In genomic region chr2:138023976-138024375, GRCh38 we compare ENCODE assay signal across 19 cellular contexts. TPM values are rescaled to one million over a fixed set of nuclear protein-coding genes. Genes with fewer than 3 reads are reported as not detected.
DNase-seq lines count a peak whose midpoint lies in the region; TF ChIP-seq lines count a peak whose summit lies in the region.
"Had no signal": no experiment of that assay in that cellular context is flagged by ENCODE, and none has a peak within 500 bp of the region (broad histone marks: within the 10 kb centered on the region; RNA-seq: fewer than 3 reads in every experiment).

No MANE protein-coding gene starts in this region.

- H3K27me3 ChIP-seq in osteoblast (ENCODE audit: insufficient read depth, low read length), result no peaks in the 10 kb centered on the region
- no peaks in the 10 kb centered on the region for H3K27me3 ChIP-seq in tibial artery
- H3K27me3 ChIP-seq: BLaER1 treated with 17β-estradiol and CSF1 and Interleukin-3, amounts not matched to agents 10 nM and 100 nM had no signal

- DNase-seq in NCI-H446 treated with DMSO at 0.1 percent for 48 hours (lab: John Stamatoyannopoulos, UW) (peak; percentile 46), cerebellar cortex (ENCODE audit: low spot score) (peak; percentile 84), osteoblast (ENCODE audit: insufficient read length, low spot score, missing footprints) (peak; percentile 26), NCI-H748 (lab: John Stamatoyannopoulos, UW; ENCODE audit: unreplicated experiment) (no peak), tibial artery (no peak), CD14-positive monocyte (ENCODE audit: low spot score) (no peak)
- DNase-seq: CD4-positive, CD25-positive, alpha-beta regulatory T cell; CD8-positive, alpha-beta memory T cell; COR-L47; DMS 273 treated with DMSO at 0.1 percent for 48 hours; DMS53; DND-41; EL had no signal

- intact Hi-C loops in tibial artery (cut with DNase I; ENCODE audit: low total_unique reads) (no loop called here), CD14-positive monocyte (cut with micrococcal nuclease) (no loop called here)

- H3K9me3 Mint-ChIP-seq in CD14-positive monocyte, result no peaks in the 10 kb centered on the region

- no peak overlapping the region for H3K27ac Mint-ChIP-seq in CD14-positive monocyte
- H3K27ac Mint-ChIP-seq: B cell; CD4-positive, CD25-positive, alpha-beta regulatory T cell; CD8-positive, alpha-beta memory T cell had no signal

- no peak overlapping the region for H3K27ac ChIP-seq in osteoblast (ENCODE audit: low read depth, low read length)
- H3K27ac ChIP-seq in tibial artery, result no peak overlapping the region
- H3K27ac ChIP-seq: BLaER1 treated with 17β-estradiol and CSF1 and Interleukin-3, amounts not matched to agents 10 nM and 100 nM; GM23248; HL-60 had no signal

- H3K4me1 ChIP-seq in osteoblast (ENCODE audit: insufficient read depth, low read length), result peaks cover 15% of the 10 kb centered on the region
- peaks cover 0 to 41% (median 16%) of the 10 kb centered on the region in 4 donors for H3K4me1 ChIP-seq in tibial artery

- H3K4me1 Mint-ChIP-seq in CD14-positive monocyte, result no peaks in the 10 kb centered on the region
- H3K4me1 Mint-ChIP-seq: B cell; CD4-positive, CD25-positive, alpha-beta regulatory T cell; CD8-positive, alpha-beta memory T cell had no signal

- H3K36me3 ChIP-seq in osteoblast (ENCODE audit: insufficient read depth, low read length) (no peaks in the 10 kb centered on the region), tibial artery (no peaks in the 10 kb centered on the region)
- H3K36me3 ChIP-seq: BLaER1 treated with 17β-estradiol and CSF1 and Interleukin-3, amounts not matched to agents 10 nM and 100 nM; HAP-1 had no signal

- no peak overlapping the region for H3K4me3 ChIP-seq in osteoblast (ENCODE audit: insufficient read depth, low read length)
- no peak overlapping the region for H3K4me3 ChIP-seq in tibial artery
- H3K4me3 ChIP-seq: BLaER1 treated with 17β-estradiol and CSF1 and Interleukin-3, amounts not matched to agents 10 nM and 100 nM; GM23248; HAP-1 had no signal

- H3K4me2 ChIP-seq in osteoblast (ENCODE audit: insufficient read depth, low read length), result no peak overlapping the region
- H3K4me2 ChIP-seq: BLaER1 treated with 17β-estradiol and CSF1 and Interleukin-3, amounts not matched to agents 10 nM and 100 nM had no signal

- no peak overlapping the region for H3K4me3 Mint-ChIP-seq in CD14-positive monocyte
- H3K4me3 Mint-ChIP-seq: B cell; CD4-positive, CD25-positive, alpha-beta regulatory T cell; CD8-positive, alpha-beta memory T cell had no signal

- TF ChIP-seq CTCF in osteoblast (IDR thresholded peaks at IDR 0.05; ENCODE audit: extremely low read depth, low read depth, low read length) (no peak), tibial artery (IDR thresholded peaks at IDR 0.05) (no peak), CD14-positive monocyte (IDR thresholded peaks at IDR 0.05) (no peak)

- H3K9me3 ChIP-seq in osteoblast (ENCODE audit: low read depth, low read length) (no peaks in the 10 kb centered on the region), tibial artery (no peaks in the 10 kb centered on the region)
- H3K9me3 ChIP-seq: HAP-1 had no signal

- no peaks in the 10 kb centered on the region for H3K27me3 Mint-ChIP-seq in CD14-positive monocyte (ENCODE audit: low read depth in 3 of 3)
- H3K27me3 Mint-ChIP-seq: B cell; CD4-positive, CD25-positive, alpha-beta regulatory T cell; CD8-positive, alpha-beta memory T cell had no signal

- no peaks in the 10 kb centered on the region for H4K20me1 ChIP-seq in osteoblast (ENCODE audit: insufficient read depth, low read length)
- H4K20me1 ChIP-seq: BLaER1 treated with 17β-estradiol and CSF1 and Interleukin-3, amounts not matched to agents 10 nM and 100 nM had no signal

- no peak overlapping the region for H2AFZ ChIP-seq in osteoblast (ENCODE audit: low read length)
- H2AFZ ChIP-seq: GM23248 had no signal

- H3K79me2 ChIP-seq in osteoblast (ENCODE audit: insufficient read depth, low read length), result no peaks in the 10 kb centered on the region

- H3K36me3 Mint-ChIP-seq in CD14-positive monocyte, result no peaks in the 10 kb centered on the region
- H3K36me3 Mint-ChIP-seq: CD4-positive, CD25-positive, alpha-beta regulatory T cell; CD8-positive, alpha-beta memory T cell had no signal

RNA-seq across cellular contexts. Expression of gene HNMT, which starts 59.7 kb away (rescaled TPM):
- 100 and 115 TPM in 2 replicates for total RNA-seq in osteoblast
- polyA plus RNA-seq in CD14-positive monocyte, result 100 to 1,000 TPM; 109 to 118 TPM
- total RNA-seq: B cell; CD4-positive, CD25-positive, alpha-beta regulatory T cell; HT1080 had no signal
- polyA plus RNA-seq: CD4-positive, CD25-positive, alpha-beta regulatory T cell; CD8-positive, alpha-beta memory T cell had no signal

Comparison
In these comparisons a context has a peak if more than half of its experiments do, and no peak if none do; other contexts are left out.
1. DNase-seq: peak in NCI-H446 treated with DMSO at 0.1 percent for 48 hours (single experiment), cerebellar cortex (single experiment) and osteoblast (single experiment); none in NCI-H748 (single experiment), tibial artery (0 of 2) and CD14-positive monocyte (single experiment).